21 cellular contexts compared by ENCODE assay signal in genomic region chr6:63261820-63262219, GRCh38. TPM values are rescaled to one million over a fixed set of nuclear protein-coding genes. Genes with fewer than 3 reads are reported as not detected.
A peak's percentile ranks its signal among the peaks of the same experiment; 100 is the strongest.
DNase-seq lines count a peak whose midpoint lies in the region; ATAC-seq and TF ChIP-seq lines count a peak whose summit lies in the region.
"Had no signal": no experiment of that assay in that cellular context is flagged by ENCODE, and none has a peak within 500 bp of the region (broad histone marks: within the 10 kb centered on the region; RNA-seq: fewer than 3 reads in every experiment).

No MANE protein-coding gene starts in this region.

- 67% methylated on average over 3 of the region's 3 CpGs for WGBS in mammary epithelial cell (ENCODE audit: low coverage, missing lambda C conversion rate)

- no peaks in the 10 kb centered on the region for H4K20me1 ChIP-seq in mammary epithelial cell (ENCODE audit: insufficient read depth, low read length)

- no peaks in the 10 kb centered on the region for H3K36me3 ChIP-seq in mammary epithelial cell (ENCODE audit: insufficient read depth, low read length)

- no peak overlapping the region for H2AFZ ChIP-seq in mammary epithelial cell (ENCODE audit: low read depth, low read length)

- no peaks in the 10 kb centered on the region for H3K79me2 ChIP-seq in mammary epithelial cell (ENCODE audit: insufficient read depth, low read length)

- CTCF ChIA-PET in mammary epithelial cell (lab: Charles Lee; ENCODE audit: low non-redundant PET): no interaction called here

- H3K27me3 ChIP-seq in mammary epithelial cell (ENCODE audit: insufficient read depth, low read length): no peaks in the 10 kb centered on the region

- no peak for TF ChIP-seq CTCF in mammary epithelial cell (conservative IDR thresholded peaks at IDR 0.05 in 1 of 2, IDR thresholded peaks at IDR 0.05 in 1 of 2; ENCODE audit: extremely low read depth in 1 of 2, insufficient read depth in 1 of 2, low read depth in 1 of 2, low read length in 2 of 2)

- in situ Hi-C loops in mammary epithelial cell (cut with MboI; ENCODE audit: low sequenced_read_pairs in 2 of 2): no loop called here

- no peaks in the 10 kb centered on the region for H3K4me1 ChIP-seq in mammary epithelial cell (ENCODE audit: insufficient read depth, low read length)

- H3K9ac ChIP-seq in mammary epithelial cell (ENCODE audit: insufficient read depth, low read length): no peak overlapping the region
- H3K9ac ChIP-seq: SK-N-SH had no signal

- ATAC-seq in GM21360 (IDR thresholded peaks at IDR 0.05; ENCODE audit: unreplicated experiment) (peak; percentile 81), GM21786 (IDR thresholded peaks at IDR 0.05; ENCODE audit: unreplicated experiment) (peak; percentile 68), HG03280 (IDR thresholded peaks at IDR 0.05; ENCODE audit: unreplicated experiment) (peak; percentile 77), HG03196 (IDR thresholded peaks at IDR 0.05; ENCODE audit: unreplicated experiment) (no peak)
- ATAC-seq: CD8-positive, alpha-beta T cell; HCT116; Panc1 had no signal

- intact Hi-C loops in mammary epithelial cell (cut with micrococcal nuclease): no loop called here

- dilution Hi-C loops in mammary epithelial cell (cut with HindIII; ENCODE audit: low sequenced_read_pairs): no loop called here

- H3K27ac ChIP-seq in mammary epithelial cell (ENCODE audit: insufficient read depth, low read depth, low read length): no peak overlapping the region

- DNase-seq in effector CD4-positive, alpha-beta T cell: no peak
- DNase-seq in retina: no peak
- no peak for DNase-seq in mammary epithelial cell
- DNase-seq: CD8-positive, alpha-beta T cell; DMS79 treated with DMSO at 0.1 percent for 48 hours; IMR-90; Kasumi-1; NCI-H187 treated with DMSO at 0.1 percent for 48 hours; NCI-H446 treated with DMSO at 0.1 percent for 48 hours; NCI-H748 treated with DMSO at 0.1 percent for 48 hours; Right ventricle myocardium superior; SK-N-SH; T-helper 1 cell had no signal

- H3K9me3 ChIP-seq in mammary epithelial cell (replicated peaks; ENCODE audit: insufficient read depth, low read length): no peaks in the 10 kb centered on the region
- H3K9me3 ChIP-seq: SK-N-SH had no signal

- no peak overlapping the region for H3K4me2 ChIP-seq in mammary epithelial cell (ENCODE audit: insufficient read depth, low read depth, low read length)
- H3K4me2 ChIP-seq: SK-N-SH had no signal

- no TSS peak for BruUV-seq in mammary epithelial cell (replicated peaks; lab: Mats Ljungman, UMichigan)

- no peak overlapping the region for H3K4me3 ChIP-seq in mammary epithelial cell (replicated peaks in 1 of 3; ENCODE audit: insufficient read depth in 1 of 3, low read depth in 2 of 3, low read length in 3 of 3)

RNA-seq across cellular contexts. Expression of gene FKBP1C, which starts 50.6 kb away (rescaled TPM):
- total RNA-seq in mammary epithelial cell: 1 to 10 TPM in 1 of 2 donors, under 1 TPM in 1; 0.67 to 2.1 TPM
- 1.5 TPM for polyA plus RNA-seq in mammary epithelial cell
- polyA minus RNA-seq in mammary epithelial cell: 1.4 TPM
- total RNA-seq: CD8-positive, alpha-beta T cell had no signal

RNA-seq across cellular contexts. Expression of gene LGSN, which starts 58.0 kb away (rescaled TPM):
- not detected for total RNA-seq in mammary epithelial cell
- not detected for polyA plus RNA-seq in mammary epithelial cell
- not detected for polyA minus RNA-seq in mammary epithelial cell
- total RNA-seq: CD8-positive, alpha-beta T cell; HT-29; IMR-90; Right ventricle myocardium superior had no signal
- polyA plus RNA-seq: BJ, IMR-90, SK-N-SH had no signal
